Comparison of ENCODE assay signal across 13 cellular contexts in genomic region chr14:54325766-54326165, GRCh38.
DNase-seq lines count a peak whose midpoint lies in the region; ATAC-seq and FAIRE-seq lines count a peak whose summit lies in the region.
"Had no signal": no experiment of that assay in that cellular context is flagged by ENCODE, and none has a peak within 500 bp of the region (broad histone marks: within the 10 kb centered on the region; RNA-seq: fewer than 3 reads in every experiment).

No MANE protein-coding gene starts in this region.

- DNase-seq in DMS 273 (lab: John Stamatoyannopoulos, UW; ENCODE audit: unreplicated experiment): peak; percentile 20
- no peak for DNase-seq in DMS 273 treated with DMSO at 0.1 percent for 48 hours (lab: John Stamatoyannopoulos, UW)
- DNase-seq in HTR-8/SVneo (ENCODE audit: insufficient read length, low spot score): no peak
- peak; percentile 25 for DNase-seq in dedifferentiated amniotic fluid mesenchymal stem cell (ENCODE audit: extremely low spot score)
- peak; percentile 28 for DNase-seq in pons (ENCODE audit: low spot score)
- no peak for DNase-seq in activated CD4-positive, alpha-beta T cell treated with anti-CD3 and anti-CD28 coated beads for 4 hours
- no peak for DNase-seq in frontal cortex (ENCODE audit: low spot score in 2 of 2)
- DNase-seq: CD8-positive, alpha-beta T cell; COR-L47; DMS53; H7 had no signal

- FAIRE-seq in HTR-8/SVneo (lab: Jason Lieb, UNC): peak; percentile 33
- no peak for FAIRE-seq in frontal cortex (lab: Jason Lieb, UNC)
- FAIRE-seq: D721Med had no signal

- no peak for ATAC-seq in HG03108 (IDR thresholded peaks at IDR 0.05; ENCODE audit: unreplicated experiment)
- ATAC-seq: CD8-positive, alpha-beta T cell had no signal

Comparison
In these comparisons a context has a peak if more than half of its experiments do, and no peak if none do; other contexts are left out.
1. DNase-seq: peak in DMS 273 (single experiment), dedifferentiated amniotic fluid mesenchymal stem cell (single experiment) and pons (single experiment); none in DMS 273 treated with DMSO at 0.1 percent for 48 hours (single experiment), HTR-8/SVneo (single experiment), activated CD4-positive, alpha-beta T cell treated with anti-CD3 and anti-CD28 coated beads for 4 hours (0 of 2) and frontal cortex (0 of 2).